9 cellular contexts compared by ENCODE assay signal in genomic region chr11:111635706-111636045, GRCh38. TPM values are rescaled to one million over a fixed set of nuclear protein-coding genes. Genes with fewer than 3 reads are reported as not detected.
DNase-seq lines count a peak whose midpoint lies in the region; ATAC-seq and TF ChIP-seq lines count a peak whose summit lies in the region.
"Had no signal": no experiment of that assay in that cellular context is flagged by ENCODE, and none has a peak within 500 bp of the region (broad histone marks: within the 10 kb centered on the region; RNA-seq: fewer than 3 reads in every experiment).

No MANE protein-coding gene starts in this region.

- peaks cover 10% of the 10 kb centered on the region for H3K4me1 ChIP-seq in testis

- no peaks in the 10 kb centered on the region for H3K27me3 ChIP-seq in brain microvascular endothelial cell (replicated peaks)
- no peaks in the 10 kb centered on the region for H3K27me3 ChIP-seq in layer of hippocampus (ENCODE audit: control insufficient read depth, insufficient read depth, low read length)
- H3K27me3 ChIP-seq in testis, result no peaks in the 10 kb centered on the region

- peaks cover 4% of the 10 kb centered on the region in 2 donors for H3K36me3 Mint-ChIP-seq in activated T-cell treated with anti-CD3 and anti-CD28 coated beads, Interleukin-2, amount 50 U/mL, for 72 hours (ENCODE audit: insufficient read depth in 2 of 2)

- no peak overlapping the region for H3K4me3 Mint-ChIP-seq in activated T-cell treated with anti-CD3 and anti-CD28 coated beads, Interleukin-2, amount 50 U/mL, for 72 hours

- H3K9me3 ChIP-seq in testis, result no peaks in the 10 kb centered on the region

- TF ChIP-seq POLR2A in testis (IDR thresholded peaks at IDR 0.05), result no peak

- no peak overlapping the region for H3K4me3 ChIP-seq in brain microvascular endothelial cell (ENCODE audit: low read depth, low read length)
- no peak overlapping the region for H3K4me3 ChIP-seq in testis

- TF ChIP-seq CTCF in brain microvascular endothelial cell (IDR thresholded peaks at IDR 0.05; ENCODE audit: low read depth, low read length, missing control alignments) (no peak), testis (IDR thresholded peaks at IDR 0.05) (no peak)

- WGBS in testis, 2 donors, result 27 to 29% methylated on average over 1 of the region's 1 CpG

- no peaks in the 10 kb centered on the region for H3K27me3 Mint-ChIP-seq in activated T-cell treated with anti-CD3 and anti-CD28 coated beads, Interleukin-2, amount 50 U/mL, for 72 hours (ENCODE audit: low read depth)

- intact Hi-C loops in testis (cut with DNase I; ENCODE audit: low total_unique reads), result no loop called here

- H3K36me3 ChIP-seq in brain microvascular endothelial cell (replicated peaks), result no peaks in the 10 kb centered on the region
- no peaks in the 10 kb centered on the region for H3K36me3 ChIP-seq in testis (ENCODE audit: low read depth, missing control alignments)

- no peak for ATAC-seq in activated T-cell treated with anti-CD3 and anti-CD28 coated beads, Interleukin-2, amount 50 U/mL, for 72 hours (replicated peaks in 1 of 2)
- ATAC-seq: Panc1 had no signal

- in situ Hi-C loops in brain microvascular endothelial cell (cut with HindIII; ENCODE audit: low pct_ligation_motif_present, low sequenced_read_pairs), result no loop called here

- no peak overlapping the region for H3K27ac Mint-ChIP-seq in activated T-cell treated with anti-CD3 and anti-CD28 coated beads, Interleukin-2, amount 50 U/mL, for 72 hours

- H3K4me1 Mint-ChIP-seq in activated T-cell treated with anti-CD3 and anti-CD28 coated beads, Interleukin-2, amount 50 U/mL, for 72 hours (ENCODE audit: low read depth), result peaks cover 42% of the 10 kb centered on the region

- peak overlapping the region; percentile 57 for H3K27ac ChIP-seq in brain microvascular endothelial cell
- peak overlapping the region; percentile 15 for H3K27ac ChIP-seq in layer of hippocampus (ENCODE audit: low read depth, low read length)
- peak overlapping the region in 1 of 2 donors; percentile 51 for H3K27ac ChIP-seq in testis

- DNase-seq in NCI-H1092 treated with DMSO at 0.1 percent for 48 hours (lab: John Stamatoyannopoulos, UW) (peak; percentile 79), brain microvascular endothelial cell (peak; percentile 52), testis (peak; percentile 65), HuH-7.5 (ENCODE audit: low spot score) (no peak), SKM-1 (lab: John Stamatoyannopoulos, UW; ENCODE audit: unreplicated experiment) (no peak)
- no peak for DNase-seq in activated T-cell treated with anti-CD3 and anti-CD28 coated beads, Interleukin-2, amount 50 U/mL, for 72 hours
- no peak for DNase-seq in central memory CD4-positive, alpha-beta T cell

- no peaks in the 10 kb centered on the region for H3K9me3 Mint-ChIP-seq in activated T-cell treated with anti-CD3 and anti-CD28 coated beads, Interleukin-2, amount 50 U/mL, for 72 hours

RNA-seq across cellular contexts. Expression of gene SIK2, which starts 33.4 kb away (rescaled TPM):
- total RNA-seq in testis, result 1 to 10 TPM; 7.6 to 8.9 TPM
- polyA plus RNA-seq in testis (ENCODE audit: insufficient read depth, low read depth, low replicate concordance), result 9.8 TPM
- 1 to 10 TPM; 9.4 to 9.9 TPM for total RNA-seq in activated T-cell treated with anti-CD3 and anti-CD28 coated beads, Interleukin-2, amount 50 U/mL, for 72 hours

Comparison
In these comparisons a context has a peak if more than half of its experiments do, and no peak if none do; other contexts are left out.
1. DNase-seq: peak in NCI-H1092 treated with DMSO at 0.1 percent for 48 hours (single experiment), brain microvascular endothelial cell (single experiment) and testis (single experiment); none in HuH-7.5 (single experiment), SKM-1 (single experiment), activated T-cell treated with anti-CD3 and anti-CD28 coated beads, Interleukin-2, amount 50 U/mL, for 72 hours (0 of 2) and central memory CD4-positive, alpha-beta T cell (single experiment).